Comparison of ENCODE assay signal across 34 cellular contexts in the genomic region with DNA sequence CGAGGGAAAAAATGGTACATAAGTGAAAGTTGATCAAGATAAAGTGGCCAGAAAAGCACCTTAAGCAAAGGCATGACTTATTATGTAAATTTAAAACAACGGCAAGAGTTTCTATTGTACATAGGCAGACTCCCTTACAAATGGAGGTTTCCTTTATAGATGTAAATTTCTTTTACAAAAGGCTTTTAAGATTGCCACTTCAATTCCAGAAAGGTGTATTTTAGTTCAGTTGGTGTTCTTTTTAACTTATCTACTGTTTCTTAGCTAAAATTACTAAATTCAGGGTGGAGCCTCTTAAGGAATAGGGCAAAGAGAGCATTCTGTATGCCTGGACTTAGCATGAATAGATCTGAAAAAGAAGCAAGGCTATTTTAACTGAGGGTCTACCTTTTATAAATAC.
"Had no signal": no experiment of that assay in that cellular context is flagged by ENCODE, and none has a peak within 500 bp of the region (broad histone marks: within the 10 kb centered on the region; RNA-seq: fewer than 3 reads in every experiment).

No MANE protein-coding gene starts in this region.

- H3K36me3 Mint-ChIP-seq: activated CD4-positive, alpha-beta memory T cell treated with anti-CD3 and anti-CD28 coated beads for 36 hours had no signal

- H3K36me3 ChIP-seq: adrenal gland, brain microvascular endothelial cell, breast epithelium had no signal

- H3K27me3 ChIP-seq: adrenal gland, body of pancreas, breast epithelium had no signal

- H3K4me1 ChIP-seq: adrenal gland, body of pancreas, breast epithelium had no signal

- H3K4me3 Mint-ChIP-seq: activated B cell treated with CpG ODN at 0.5 μM for 24 hours; activated CD4-positive, alpha-beta memory T cell treated with anti-CD3 and anti-CD28 coated beads for 36 hours; activated CD4-positive, alpha-beta T cell treated with anti-CD3 and anti-CD28 coated beads, Interleukin-2, amount 10 ng/mL, durations not matched to agents 24 days and 14 days; activated CD8-positive, alpha-beta T cell treated with anti-CD3 and anti-CD28 coated beads for 36 hours; activated naive CD4-positive, alpha-beta T cell treated with anti-CD3 and anti-CD28 coated beads for 36 hours; activated naive CD8-positive, alpha-beta T cell treated with anti-CD3 and anti-CD28 coated beads for 36 hours; activated T-cell treated with anti-CD3 and anti-CD28 coated beads, Interleukin-2, amount 50 U/mL, for 4 hours; activated T-cell treated with anti-CD3 and anti-CD28 coated beads, Interleukin-2, amount 50 U/mL, for 72 hours; activated T-helper 1 cell treated with anti-CD3 and anti-CD28 coated beads, Interleukin-12 subunit alpha, Interleukin-12 subunit beta, Interleukin-2, Interleukin-4 antibody, amounts not matched to agents 30 ng/mL and 10 ng/mL and 1 ng/mL, durations not matched to agents 14 hours and 24 hours and 36 hours; activated T-helper 17 cell treated with anti-CD3 and anti-CD28 coated beads, Interleukin-2, amount 50 U/mL, for 72 hours; T-helper 1 cell treated with Interleukin-12 subunit alpha and Interleukin-12 subunit beta and Interleukin-4 antibody, amounts not matched to agents 30 μg/mL and 1 μg/mL, for 36 hours; T-helper 2 cell treated with Interferon-gamma antibody and Interleukin-4, amounts not matched to agents 5 μg/mL and 100 μg/mL, for 36 hours had no signal

- H3K4me1 Mint-ChIP-seq: activated CD4-positive, alpha-beta T cell treated with anti-CD3 and anti-CD28 coated beads, Interleukin-2, amount 10 ng/mL, durations not matched to agents 24 days and 14 days; activated naive CD8-positive, alpha-beta T cell treated with anti-CD3 and anti-CD28 coated beads for 36 hours had no signal

- H3K9me3 Mint-ChIP-seq: activated B cell treated with CpG ODN at 0.5 μM for 24 hours; activated T-cell treated with anti-CD3 and anti-CD28 coated beads, Interleukin-2, amount 50 U/mL, for 4 hours had no signal

- H3K4me3 ChIP-seq: adrenal gland, body of pancreas, breast epithelium had no signal

- ATAC-seq: activated CD8-positive, alpha-beta T cell treated with anti-CD3 and anti-CD28 coated beads for 36 hours; activated naive CD4-positive, alpha-beta T cell treated with anti-CD3 and anti-CD28 coated beads, Interleukin-2, amount 50 U/mL, for 72 hours; activated T-cell treated with anti-CD3 and anti-CD28 coated beads, Interleukin-2, amount 50 U/mL, for 4 hours; activated T-cell treated with anti-CD3 and anti-CD28 coated beads, Interleukin-2, amount 50 U/mL, for 72 hours; activated T-helper 17 cell treated with anti-CD3 and anti-CD28 coated beads, Interleukin-2, amount 50 U/mL, for 72 hours; body of pancreas had no signal

- H3K27ac Mint-ChIP-seq: activated B cell treated with CpG ODN at 0.5 μM for 24 hours; activated CD4-positive, alpha-beta memory T cell treated with anti-CD3 and anti-CD28 coated beads for 36 hours; activated CD4-positive, alpha-beta T cell treated with anti-CD3 and anti-CD28 coated beads, Interleukin-2, amount 10 ng/mL, durations not matched to agents 24 days and 14 days; activated CD8-positive, alpha-beta T cell treated with anti-CD3 and anti-CD28 coated beads for 36 hours; activated naive CD4-positive, alpha-beta T cell treated with anti-CD3 and anti-CD28 coated beads for 36 hours; activated naive CD4-positive, alpha-beta T cell treated with anti-CD3 and anti-CD28 coated beads, Interleukin-2, amount 50 U/mL, for 72 hours; activated naive CD8-positive, alpha-beta T cell treated with anti-CD3 and anti-CD28 coated beads for 36 hours; activated T-cell treated with anti-CD3 and anti-CD28 coated beads, Interleukin-2, amount 50 U/mL, for 72 hours; activated T-helper 1 cell treated with anti-CD3 and anti-CD28 coated beads, Interleukin-12 subunit alpha, Interleukin-12 subunit beta, Interleukin-2, Interleukin-4 antibody, amounts not matched to agents 30 ng/mL and 10 ng/mL and 1 ng/mL, durations not matched to agents 14 hours and 24 hours and 36 hours; activated T-helper 17 cell treated with anti-CD3 and anti-CD28 coated beads, Interleukin-2, amount 50 U/mL, for 72 hours; T-helper 1 cell treated with Interleukin-12 subunit alpha and Interleukin-12 subunit beta and Interleukin-4 antibody, amounts not matched to agents 30 μg/mL and 1 μg/mL, for 36 hours; T-helper 2 cell treated with Interferon-gamma antibody and Interleukin-4, amounts not matched to agents 5 μg/mL and 100 μg/mL, for 36 hours had no signal

- DNase-seq: activated B cell treated with CpG ODN at 0.5 μM for 24 hours; activated CD4-positive, alpha-beta memory T cell treated with anti-CD3 and anti-CD28 coated beads for 36 hours; activated CD4-positive, alpha-beta T cell treated with anti-CD3 and anti-CD28 coated beads for 4 hours; activated CD4-positive, alpha-beta T cell treated with anti-CD3 and anti-CD28 coated beads, Interleukin-2, amount 10 ng/mL, durations not matched to agents 24 days and 14 days; activated CD4-positive, alpha-beta T cell treated with anti-CD3 and anti-CD28 coated beads, Interleukin-2, amount 50 U/mL, for 1 hour; activated CD4-positive, alpha-beta T cell treated with anti-CD3 and anti-CD28 coated beads, Interleukin-2, amount 50 U/mL, for 4 hours; activated CD4-positive, CD25-positive, alpha-beta regulatory T cell treated with anti-CD3 and anti-CD28 coated beads, Interleukin-2, amount 50 U/mL, for 72 hours; activated CD8-positive, alpha-beta memory T cell treated with anti-CD3 and anti-CD28 coated beads, Interleukin-2, amount 50 U/mL, for 4 hours; activated CD8-positive, alpha-beta T cell treated with anti-CD3 and anti-CD28 coated beads for 36 hours; activated effector memory CD4-positive, alpha-beta T cell treated with anti-CD3 and anti-CD28 coated beads, Interleukin-2, amount 50 U/mL, for 16 hours; activated gamma-delta T cell treated with Interleukin-2 at 50 U/mL for 16 hours; activated naive CD4-positive, alpha-beta T cell; activated naive CD4-positive, alpha-beta T cell treated with anti-CD3 and anti-CD28 coated beads for 36 hours; activated naive CD4-positive, alpha-beta T cell treated with anti-CD3 and anti-CD28 coated beads, Interleukin-2, amount 50 U/mL, for 16 hours; activated naive CD8-positive, alpha-beta T cell treated with anti-CD3 and anti-CD28 coated beads for 36 hours; activated T-cell treated with anti-CD3 and anti-CD28 coated beads for 4 hours; activated T-cell treated with anti-CD3 and anti-CD28 coated beads, Interleukin-2, amount 50 U/mL, for 1 hour; activated T-cell treated with anti-CD3 and anti-CD28 coated beads, Interleukin-2, amount 50 U/mL, for 4 hours; activated T-cell treated with anti-CD3 and anti-CD28 coated beads, Interleukin-2, amount 50 U/mL, for 72 hours; adrenal gland; amniotic stem cell; aorta; body of pancreas; brain microvascular endothelial cell; central memory CD4-positive, alpha-beta T cell; T-helper 2 cell; T-helper 9 cell had no signal

- H3K27me3 Mint-ChIP-seq: activated B cell treated with CpG ODN at 0.5 μM for 24 hours had no signal

- H3K27ac ChIP-seq: adrenal gland, body of pancreas, brain microvascular endothelial cell, breast epithelium, VCaP had no signal
